8 cellular contexts compared by ENCODE assay signal in genomic region chr12:57078519-57079404, GRCh38. TPM values are rescaled to one million over a fixed set of nuclear protein-coding genes. Genes with fewer than 3 reads are reported as not detected.
A peak's percentile ranks its signal among the peaks of the same experiment; 100 is the strongest.
DNase-seq lines count a peak whose midpoint lies in the region; ATAC-seq lines count a peak whose summit lies in the region.

NEMP1 (minus strand) TSS chr12:57078791; CDS start chr12:57078745, 46 bp downstream.

- ATAC-seq in GM19372 (IDR thresholded peaks at IDR 0.05; ENCODE audit: low read depth, unreplicated experiment) (peak; percentile 97), HG03558 (IDR thresholded peaks at IDR 0.05; ENCODE audit: extremely low read depth, unreplicated experiment) (peak; percentile 87), left lobe of liver (peak; percentile 99)

- DNase-seq in C1 segment of cervical spinal cord (lab: John Stamatoyannopoulos, UW): peak; percentile 76 to 100 (median 96)
- peak; percentile 99 for DNase-seq in NCI-H748 treated with DMSO at 0.1 percent for 48 hours (lab: John Stamatoyannopoulos, UW)
- peak; percentile 71 to 97 for DNase-seq in activated CD4-positive, alpha-beta T cell treated with anti-CD3 and anti-CD28 coated beads, Interleukin-2, amount 50 U/mL, for 24 hours (ENCODE audit: low read depth in 1 of 2, low spot score in 1 of 2)
- peak; percentile 97 for DNase-seq in left lobe of liver (ENCODE audit: low spot score)
- peak; percentile 85 to 87 for DNase-seq in stimulated activated CD4-positive, alpha-beta T cell treated with anti-CD3 and anti-CD28 coated beads, Interleukin-2, amount 100 ng/mL, for 48 hours

- H3K4me1 Mint-ChIP-seq in dendritic cell treated with granulocyte-macrophage colony-stimulating factor and Interleukin-4, amounts not matched to agents 40 ng/mL and 50 ng/mL, for 4 days (ENCODE audit: low read depth): peaks cover 26% of the 10 kb centered on the region

- H3K27me3 Mint-ChIP-seq in dendritic cell treated with granulocyte-macrophage colony-stimulating factor and Interleukin-4, amounts not matched to agents 40 ng/mL and 50 ng/mL, for 4 days: no peaks in the 10 kb centered on the region

- peak within 1 kb of the TSS; percentile 99 for H3K27ac Mint-ChIP-seq in dendritic cell treated with granulocyte-macrophage colony-stimulating factor and Interleukin-4, amounts not matched to agents 40 ng/mL and 50 ng/mL, for 4 days

- no peaks in the 10 kb centered on the region for H3K9me3 Mint-ChIP-seq in dendritic cell treated with granulocyte-macrophage colony-stimulating factor and Interleukin-4, amounts not matched to agents 40 ng/mL and 50 ng/mL, for 4 days

- peaks cover 32% of the 10 kb centered on the region for H3K36me3 Mint-ChIP-seq in dendritic cell treated with granulocyte-macrophage colony-stimulating factor and Interleukin-4, amounts not matched to agents 40 ng/mL and 50 ng/mL, for 4 days (ENCODE audit: low read depth)

- peak within 1 kb of the TSS; percentile 100 for H3K4me3 Mint-ChIP-seq in dendritic cell treated with granulocyte-macrophage colony-stimulating factor and Interleukin-4, amounts not matched to agents 40 ng/mL and 50 ng/mL, for 4 days

- intact Hi-C loops in dendritic cell treated with granulocyte-macrophage colony-stimulating factor and Interleukin-4, amounts not matched to agents 40 ng/mL and 50 ng/mL, for 4 days (cut with micrococcal nuclease): loop anchor here (1.0 kb wide), 1 partner anchor 10 kb away; no protein-coding TSS in a partner anchor

RNA-seq across cellular contexts. Expression of gene NEMP1, which starts in this region (rescaled TPM):
- total RNA-seq in left lobe of liver: 5.3 TPM

Comparison
In these comparisons a context has a peak if more than half of its experiments do, and no peak if none do; other contexts are left out.
1. Peak in every context shown above with its lines: DNase-seq and ATAC-seq.